In genomic region chr11:35178862-35179261, GRCh38 we compare ENCODE assay signal across 11 cellular contexts. TPM values are rescaled to one million over a fixed set of nuclear protein-coding genes. Genes with fewer than 3 reads are reported as not detected.
DNase-seq lines count a peak whose midpoint lies in the region; ATAC-seq and TF ChIP-seq lines count a peak whose summit lies in the region.
"Had no signal": no experiment of that assay in that cellular context is flagged by ENCODE, and none has a peak within 500 bp of the region (broad histone marks: within the 10 kb centered on the region; RNA-seq: fewer than 3 reads in every experiment).

No MANE protein-coding gene starts in this region.

- CTCF ChIA-PET in PC-9 (lab: Charles Lee), result interaction anchor here (0.6 to 1.2 kb wide), 2 partner anchors 35 to 126 kb away, joined by 3 read pairs; no protein-coding TSS in a partner anchor
- CTCF ChIA-PET in mammary epithelial cell (lab: Charles Lee; ENCODE audit: low non-redundant PET), result no interaction called here

- H3K4me3 ChIP-seq in PC-9 (no peak overlapping the region), mammary epithelial cell (replicated peaks in 1 of 3; ENCODE audit: insufficient read depth in 1 of 3, low read depth in 2 of 3, low read length in 3 of 3) (no peak overlapping the region), neutrophil (ENCODE audit: low read depth in 1 of 2, low read length in 1 of 2) (no peak overlapping the region), psoas muscle (no peak overlapping the region)

- intact Hi-C loops in PC-9 (cut with micrococcal nuclease; ENCODE audit: unreplicated experiment), result no loop called here
- intact Hi-C loops in mammary epithelial cell (cut with micrococcal nuclease), result loop anchor here (5.0 kb wide), 1 partner anchor 182 kb away; no protein-coding TSS in a partner anchor
- intact Hi-C loops in psoas muscle (cut with DNase I), result no loop called here

- peak overlapping the region; percentile 39 for H3K4me2 ChIP-seq in PC-9
- no peak overlapping the region for H3K4me2 ChIP-seq in mammary epithelial cell (ENCODE audit: insufficient read depth, low read depth, low read length)

- H3K27me3 ChIP-seq in PC-9 (ENCODE audit: insufficient read depth, low read depth) (no peaks in the 10 kb centered on the region), mammary epithelial cell (ENCODE audit: insufficient read depth, low read length) (no peaks in the 10 kb centered on the region), neutrophil (no peaks in the 10 kb centered on the region), psoas muscle (ENCODE audit: insufficient read depth in 3 of 3, low read length in 2 of 3) (no peaks in the 10 kb centered on the region)

- H2AFZ ChIP-seq in PC-9 (no peak overlapping the region), mammary epithelial cell (ENCODE audit: low read depth, low read length) (no peak overlapping the region)

- H3K27ac ChIP-seq in PC-9 (peak overlapping the region; percentile 63), mammary epithelial cell (ENCODE audit: insufficient read depth, low read depth, low read length) (peak overlapping the region; percentile 25), neutrophil (peak overlapping the region; percentile 1), psoas muscle (no peak overlapping the region)

- no peaks in the 10 kb centered on the region for H3K9me2 ChIP-seq in PC-9 (ENCODE audit: insufficient read depth)

- POLR2A ChIA-PET in PC-9 (lab: Charles Lee; ENCODE audit: unreplicated experiment), result interaction anchor here (0.5 to 0.7 kb wide), 2 partner anchors 39 to 67 kb away, joined by 5 read pairs; no protein-coding TSS in a partner anchor

- TF ChIP-seq CTCF in PC-9 (conservative IDR thresholded peaks at IDR 0.05) (no peak), mammary epithelial cell (conservative IDR thresholded peaks at IDR 0.05 in 1 of 2, IDR thresholded peaks at IDR 0.05 in 1 of 2; ENCODE audit: extremely low read depth in 1 of 2, insufficient read depth in 1 of 2, low read depth in 1 of 2, low read length in 2 of 2) (no peak), neutrophil (IDR thresholded peaks at IDR 0.05) (no peak), psoas muscle (IDR thresholded peaks at IDR 0.05) (no peak)

- 53% methylated on average over 2 of the region's 2 CpGs for WGBS in mammary epithelial cell (ENCODE audit: low coverage, missing lambda C conversion rate)
- WGBS in psoas muscle, 3 donors, result 82 to 86% (median 83%) methylated on average over 2 of the region's 2 CpGs

- no TSS peak for BruUV-seq in PC-9 (replicated peaks; lab: Mats Ljungman, UMichigan)
- no TSS peak for BruUV-seq in mammary epithelial cell (replicated peaks; lab: Mats Ljungman, UMichigan)

- H4K20me1 ChIP-seq in PC-9 (ENCODE audit: insufficient read depth) (no peaks in the 10 kb centered on the region), mammary epithelial cell (ENCODE audit: insufficient read depth, low read length) (peaks cover 12% of the 10 kb centered on the region)

- ATAC-seq in psoas muscle (no peak), HG03378 (IDR thresholded peaks at IDR 0.05; ENCODE audit: unreplicated experiment) (no peak), GM21423 (IDR thresholded peaks at IDR 0.05; ENCODE audit: unreplicated experiment) (no peak)

- H3F3A ChIP-seq in PC-9 (ENCODE audit: insufficient read depth, low read depth), result peaks cover 85% of the 10 kb centered on the region

- DNase-seq in Daoy (ENCODE audit: low read depth) (peak; percentile 53), PC-9 (peak in 1 of 2 experiments; percentile 92), mammary epithelial cell (peak; percentile 76), T-helper 9 cell (no peak), psoas muscle (no peak)
- DNase-seq: erythroblast, GDM1, NCI-H226 had no signal

- peaks cover 82% of the 10 kb centered on the region for H3K4me1 ChIP-seq in PC-9 (replicated peaks; ENCODE audit: insufficient read depth)
- H3K4me1 ChIP-seq in mammary epithelial cell (ENCODE audit: insufficient read depth, low read length), result peaks cover 47% of the 10 kb centered on the region
- peaks cover 42 to 64% of the 10 kb centered on the region in 2 experiments for H3K4me1 ChIP-seq in neutrophil (ENCODE audit: control insufficient read depth in 1 of 2, insufficient read depth in 1 of 2, low read depth in 1 of 2, low read length in 1 of 2)
- H3K4me1 ChIP-seq in psoas muscle, result peaks cover 9% of the 10 kb centered on the region

- dilution Hi-C loops in mammary epithelial cell (cut with HindIII; ENCODE audit: low sequenced_read_pairs), result no loop called here

- H3K79me2 ChIP-seq in PC-9 (ENCODE audit: low read depth) (peaks cover 95% of the 10 kb centered on the region), mammary epithelial cell (ENCODE audit: insufficient read depth, low read length) (peaks cover 90% of the 10 kb centered on the region)

- H3K36me3 ChIP-seq in PC-9 (ENCODE audit: low read depth) (peaks cover 79% of the 10 kb centered on the region), mammary epithelial cell (ENCODE audit: insufficient read depth, low read length) (peaks cover 70% of the 10 kb centered on the region), neutrophil (peaks cover 65% of the 10 kb centered on the region), psoas muscle (ENCODE audit: insufficient read depth in 1 of 2, low read depth in 1 of 2) (peaks cover 0 to 20% of the 10 kb centered on the region in 2 donors)

- no peaks in the 10 kb centered on the region for H3K9me3 ChIP-seq in PC-9 (ENCODE audit: insufficient read depth, low read depth)
- no peaks in the 10 kb centered on the region for H3K9me3 ChIP-seq in mammary epithelial cell (replicated peaks; ENCODE audit: insufficient read depth, low read length)
- H3K9me3 ChIP-seq in neutrophil, result no peaks in the 10 kb centered on the region
- H3K9me3 ChIP-seq in psoas muscle, result no peaks in the 10 kb centered on the region

- H3K9ac ChIP-seq in mammary epithelial cell (ENCODE audit: insufficient read depth, low read length), result no peak overlapping the region

- in situ Hi-C loops in mammary epithelial cell (cut with MboI; ENCODE audit: low sequenced_read_pairs in 2 of 2), result no loop called here

RNA-seq across cellular contexts. Expression of gene CD44, which starts 39.9 kb away (rescaled TPM):
- 149 and 200 TPM in 2 replicates for total RNA-seq in Daoy (2014; rRNA removed; shearing (Covaris generic))
- total RNA-seq in PC-9 (2021) (775 and 872 TPM in 2 replicates), mammary epithelial cell (1,000 to 10,000 TPM; 1,362 to 2,544 TPM), psoas muscle (10 to 100 TPM; 23.2 to 35.4 (median 25.5) TPM)
- polyA plus RNA-seq in mammary epithelial cell (2,091 TPM), psoas muscle (1 to 10 TPM; 3.4 to 9.9 (median 9.8) TPM)
- 2,638 TPM for polyA minus RNA-seq in mammary epithelial cell

Comparison
In these comparisons a context has a peak if more than half of its experiments do, and no peak if none do; other contexts are left out.
1. DNase-seq: peak in Daoy (single experiment) and mammary epithelial cell (single experiment); none in T-helper 9 cell (single experiment) and psoas muscle (0 of 2).